In genomic region chr2:190695739-190696138, GRCh38 we compare ENCODE assay signal across 13 cellular contexts. TPM values are rescaled to one million over a fixed set of nuclear protein-coding genes. Genes with fewer than 3 reads are reported as not detected.
DNase-seq lines count a peak whose midpoint lies in the region; ATAC-seq and TF ChIP-seq lines count a peak whose summit lies in the region.
"Had no signal": no experiment of that assay in that cellular context is flagged by ENCODE, and none has a peak within 500 bp of the region (broad histone marks: within the 10 kb centered on the region; RNA-seq: fewer than 3 reads in every experiment).

No MANE protein-coding gene starts in this region.

- POLR2A ChIA-PET in OCI-LY7 (lab: Charles Lee): interaction anchor here (0.7 kb wide), 1 partner anchor 29 kb away, joined by 3 read pairs; no protein-coding TSS in a partner anchor

- H3K4me3 ChIP-seq in OCI-LY7 (ENCODE audit: low read depth, low read length, poor library complexity, severe bottlenecking): no peak overlapping the region
- H3K4me3 ChIP-seq: transverse colon had no signal

- no peak overlapping the region for H3K4me2 ChIP-seq in OCI-LY7 (ENCODE audit: low read length)

- DNase-seq in activated naive CD4-positive, alpha-beta T cell treated with Interleukin-2 at 50 U/mL for 16 hours: peak; percentile 34
- DNase-seq in activated naive CD4-positive, alpha-beta T cell (lab: John Stamatoyannopoulos, UW): no peak
- peak; percentile 22 for DNase-seq in activated naive CD4-positive, alpha-beta T cell treated with anti-CD3 and anti-CD28 coated beads, Interleukin-2, amount 50 U/mL, for 16 hours
- DNase-seq in stimulated activated CD4-positive, alpha-beta T cell treated with anti-CD3 and anti-CD28 coated beads, Interleukin-4, amount 100 ng/mL, for 24 hours: peak; percentile 62
- DNase-seq in GM20000 (ENCODE audit: low spot score): no peak
- DNase-seq in OCI-LY7 (ENCODE audit: low spot score): no peak
- DNase-seq: aorta, NCI-H526, SHP77 treated with DMSO at 0.1 percent for 48 hours, transverse colon had no signal

- CTCF ChIA-PET in OCI-LY7 (lab: Charles Lee; ENCODE audit: unreplicated experiment): no interaction called here

- ATAC-seq in HG02610 (IDR thresholded peaks at IDR 0.05; ENCODE audit: unreplicated experiment) (peak; percentile 31), HG03039 (IDR thresholded peaks at IDR 0.05; ENCODE audit: unreplicated experiment) (no peak)

- TF ChIP-seq CTCF in GM20000 (IDR thresholded peaks at IDR 0.05; ENCODE audit: extremely low read depth, missing control alignments) (no peak), OCI-LY7 (conservative IDR thresholded peaks at IDR 0.05; ENCODE audit: low read length) (no peak)

- no peaks in the 10 kb centered on the region for H4K20me1 ChIP-seq in OCI-LY7 (ENCODE audit: insufficient read depth, low read length)

- no peak overlapping the region for H3K27ac ChIP-seq in OCI-LY7 (ENCODE audit: low read depth, low read length, poor library complexity, severe bottlenecking)
- H3K27ac ChIP-seq: parathyroid adenoma, transverse colon had no signal

- H3K4me1 ChIP-seq in OCI-LY7 (ENCODE audit: insufficient read depth, low read length, poor library complexity, severe bottlenecking): no peaks in the 10 kb centered on the region
- H3K4me1 ChIP-seq: transverse colon had no signal

- H2AFZ ChIP-seq in OCI-LY7 (ENCODE audit: low read length): no peak overlapping the region
- H2AFZ ChIP-seq: parathyroid adenoma had no signal

- peaks cover 13% of the 10 kb centered on the region; the same call in 1 of the 2 replicates for H3K36me3 ChIP-seq in OCI-LY7 (ENCODE audit: insufficient read depth, low read length)

- H3K9me2 ChIP-seq in OCI-LY7 (ENCODE audit: insufficient read depth, low read length): no peaks in the 10 kb centered on the region

- no peaks in the 10 kb centered on the region for H3K9me3 ChIP-seq in OCI-LY7 (ENCODE audit: low read length)
- H3K9me3 ChIP-seq: transverse colon had no signal

- no TSS peak for BruUV-seq in OCI-LY7 (replicated peaks; lab: Mats Ljungman, UMichigan)

- intact Hi-C loops in OCI-LY7 (cut with micrococcal nuclease; ENCODE audit: unreplicated experiment): no loop called here

- H3K79me2 ChIP-seq in OCI-LY7 (ENCODE audit: insufficient read depth, low read depth, low read length): no peaks in the 10 kb centered on the region
- H3K79me2 ChIP-seq: parathyroid adenoma had no signal

RNA-seq across cellular contexts. Expression of gene NAB1, which starts 46.9 kb away (rescaled TPM):
- total RNA-seq in OCI-LY7 (2014; rRNA removed; shearing (Covaris generic)): 30.2 and 37.1 TPM in 2 replicates
- 24.5 and 29.1 TPM in 2 replicates for total RNA-seq in OCI-LY7 (2022)

Comparison
In these comparisons a context has a peak if more than half of its experiments do, and no peak if none do; other contexts are left out.
1. DNase-seq: peak in activated naive CD4-positive, alpha-beta T cell treated with Interleukin-2 at 50 U/mL for 16 hours (single experiment), activated naive CD4-positive, alpha-beta T cell treated with anti-CD3 and anti-CD28 coated beads, Interleukin-2, amount 50 U/mL, for 16 hours (single experiment) and stimulated activated CD4-positive, alpha-beta T cell treated with anti-CD3 and anti-CD28 coated beads, Interleukin-4, amount 100 ng/mL, for 24 hours (single experiment); none in activated naive CD4-positive, alpha-beta T cell (0 of 4), GM20000 (single experiment) and OCI-LY7 (single experiment).